ENCODE assay signal across 35 cellular contexts in the genomic region with DNA sequence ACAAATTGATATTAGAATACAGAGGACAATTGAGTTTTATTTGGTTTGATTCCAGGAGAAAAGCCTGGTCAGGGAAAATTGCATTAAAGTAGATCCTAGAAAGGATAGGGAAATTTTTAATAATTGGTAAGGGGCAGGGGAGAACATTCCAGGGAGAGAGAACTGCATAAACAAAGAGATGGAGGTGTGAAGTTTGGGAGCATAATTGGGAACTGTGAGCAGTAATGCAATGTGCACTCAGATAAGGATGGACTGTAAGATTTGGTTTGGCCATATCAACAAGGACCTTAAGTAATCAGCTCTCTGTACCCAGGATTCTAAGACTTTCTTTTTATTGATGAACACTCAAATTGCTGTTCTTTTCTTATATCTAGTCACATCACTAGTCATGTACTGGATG.
"Had no signal": no experiment of that assay in that cellular context is flagged by ENCODE, and none has a peak within 500 bp of the region (broad histone marks: within the 10 kb centered on the region; RNA-seq: fewer than 3 reads in every experiment).

No MANE protein-coding gene starts in this region.

- H3K27me3 Mint-ChIP-seq: activated CD4-positive, alpha-beta T cell treated with anti-CD3 and anti-CD28 coated beads for 36 hours; activated CD4-positive, alpha-beta T cell treated with anti-CD3 and anti-CD28 coated beads, Interleukin-2, amount 10 ng/mL, durations not matched to agents 7 days and 5 days; activated naive CD8-positive, alpha-beta T cell treated with anti-CD3 and anti-CD28 coated beads for 36 hours; T-cell had no signal

- H3K27ac Mint-ChIP-seq: activated CD4-positive, alpha-beta T cell treated with anti-CD3 and anti-CD28 coated beads for 36 hours; activated CD4-positive, alpha-beta T cell treated with anti-CD3 and anti-CD28 coated beads, Interleukin-2, amount 10 ng/mL, durations not matched to agents 7 days and 5 days; activated CD8-positive, alpha-beta T cell treated with anti-CD3 and anti-CD28 coated beads, Interleukin-2, amount 10 ng/mL, durations not matched to agents 7 days and 5 days; activated naive CD8-positive, alpha-beta T cell treated with anti-CD3 and anti-CD28 coated beads for 36 hours; T-cell; WTC11 had no signal

- H3K4me1 Mint-ChIP-seq: WTC11 had no signal

- DNase-seq: activated CD4-positive, alpha-beta T cell treated with anti-CD3 and anti-CD28 coated beads for 36 hours; activated CD4-positive, alpha-beta T cell treated with anti-CD3 and anti-CD28 coated beads, Interleukin-2, amount 10 ng/mL, durations not matched to agents 7 days and 5 days; activated CD4-positive, alpha-beta T cell treated with anti-CD3 and anti-CD28 coated beads, Interleukin-2, amount 50 U/mL, for 48 hours; activated CD8-positive, alpha-beta T cell treated with anti-CD3 and anti-CD28 coated beads, Interleukin-2, amount 10 ng/mL, durations not matched to agents 7 days and 5 days; activated effector memory CD4-positive, alpha-beta T cell treated with anti-CD3 and anti-CD28 coated beads, Interleukin-2, amount 50 U/mL, for 16 hours; activated naive CD4-positive, alpha-beta T cell; activated naive CD4-positive, alpha-beta T cell treated with anti-CD3 and anti-CD28 coated beads, Interleukin-2, amount 50 U/mL, for 16 hours; activated naive CD8-positive, alpha-beta T cell treated with anti-CD3 and anti-CD28 coated beads for 36 hours; activated T-cell treated with anti-CD3 and anti-CD28 coated beads, Interleukin-2, amount 50 U/mL, for 4 hours; amniotic stem cell; aorta; brain microvascular endothelial cell; central memory CD4-positive, alpha-beta T cell; Karpas-422; KBM-7; NCI-H1105; NCI-H1417 treated with DMSO at 0.1 percent for 48 hours; NCI-H187 treated with DMSO at 0.1 percent for 48 hours; NCI-H2081; NCI-H2171 treated with DMSO at 0.1 percent for 48 hours; NCI-H2227 treated with DMSO at 0.1 percent for 48 hours; NCI-H446; NCI-H510A treated with DMSO at 0.1 percent for 48 hours; NCI-H69; NCI-H82; PC-3; Peyer's patch; RPMI8226; SHP77 treated with DMSO at 0.1 percent for 48 hours; T-cell; T-helper 2 cell; T-helper 9 cell had no signal

- H3K4me3 Mint-ChIP-seq: activated CD4-positive, alpha-beta T cell treated with anti-CD3 and anti-CD28 coated beads for 36 hours; activated CD4-positive, alpha-beta T cell treated with anti-CD3 and anti-CD28 coated beads, Interleukin-2, amount 10 ng/mL, durations not matched to agents 7 days and 5 days; activated CD8-positive, alpha-beta T cell treated with anti-CD3 and anti-CD28 coated beads, Interleukin-2, amount 10 ng/mL, durations not matched to agents 7 days and 5 days; activated naive CD8-positive, alpha-beta T cell treated with anti-CD3 and anti-CD28 coated beads for 36 hours; activated T-cell treated with anti-CD3 and anti-CD28 coated beads, Interleukin-2, amount 50 U/mL, for 4 hours; T-cell; WTC11 had no signal

- ATAC-seq: activated CD4-positive, alpha-beta T cell treated with anti-CD3 and anti-CD28 coated beads for 36 hours; activated CD4-positive, CD25-positive, alpha-beta regulatory T cell treated with anti-CD3 and anti-CD28 coated beads, Interleukin-2, amount 50 U/mL, for 24 hours; activated CD8-positive, alpha-beta T cell treated with anti-CD3 and anti-CD28 coated beads, Interleukin-2, amount 10 ng/mL, durations not matched to agents 7 days and 5 days; activated T-cell treated with anti-CD3 and anti-CD28 coated beads, Interleukin-2, amount 50 U/mL, for 4 hours; PC-3; SK-N-SH treated with all-trans-retinoic acid at 6 μM for 48 hours; T-cell; WTC11 had no signal

- H3K9me3 Mint-ChIP-seq: activated CD4-positive, alpha-beta T cell treated with anti-CD3 and anti-CD28 coated beads, Interleukin-2, amount 10 ng/mL, durations not matched to agents 7 days and 5 days; activated T-cell treated with anti-CD3 and anti-CD28 coated beads, Interleukin-2, amount 50 U/mL, for 4 hours; T-cell; WTC11 had no signal

- H3K9me3 ChIP-seq: Peyer's patch had no signal
